In the genomic region with DNA sequence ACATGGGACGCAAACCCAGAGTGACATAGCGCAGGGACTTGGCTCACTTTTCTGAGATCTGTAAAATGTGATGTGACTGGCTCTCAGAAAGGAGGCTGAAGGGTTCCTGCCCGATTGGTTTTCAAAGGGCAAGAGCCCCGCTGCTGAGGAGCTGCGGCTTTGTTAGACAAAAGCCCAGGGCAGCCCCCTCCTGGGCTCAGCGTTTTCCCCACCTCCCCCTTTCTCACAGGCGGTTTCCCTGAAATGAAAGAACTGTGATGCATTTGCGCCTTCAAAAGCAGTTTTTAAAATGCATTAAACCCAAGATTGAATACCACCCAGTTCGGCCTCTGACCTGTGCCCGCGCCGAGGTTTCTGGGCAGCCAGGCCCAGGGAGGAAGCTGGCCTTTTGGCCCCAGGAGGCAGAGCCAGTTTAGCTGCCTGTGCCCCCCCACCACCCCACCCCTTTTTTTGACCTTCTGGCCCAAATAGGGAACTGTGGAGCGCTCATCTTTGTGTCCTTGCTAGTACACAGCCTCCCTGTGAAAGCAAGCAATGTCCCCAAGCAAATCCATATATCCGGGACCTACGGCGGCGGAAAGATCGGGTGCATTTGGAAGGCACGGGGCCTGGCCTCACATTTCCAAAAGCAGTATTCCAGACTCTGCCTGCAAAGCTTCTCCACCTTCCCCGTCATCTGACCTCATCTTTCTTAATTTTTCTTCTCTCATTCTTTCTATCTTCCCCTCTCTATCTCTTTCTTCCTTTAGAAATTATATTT, we compare ENCODE assay signal across 12 cellular contexts. TPM values are rescaled to one million over a fixed set of nuclear protein-coding genes. Genes with fewer than 3 reads are reported as not detected.
A peak's percentile ranks its signal among the peaks of the same experiment; 100 is the strongest.
DNase-seq lines count a peak whose midpoint lies in the region; ATAC-seq and TF ChIP-seq lines count a peak whose summit lies in the region.
"Had no signal": no experiment of that assay in that cellular context is flagged by ENCODE, and none has a peak within 500 bp of the region (broad histone marks: within the 10 kb centered on the region; RNA-seq: fewer than 3 reads in every experiment).

No MANE protein-coding gene starts in this region.

- 100% methylated on average over 1 of the region's 20 CpGs; no CpG with 5 or more reads in 1 of the 2 donors for WGBS in neuronal stem cell (ENCODE audit: extremely low coverage in 2 of 2, insufficient read length in 2 of 2, insufficient replicate concordance in 1 of 2), 2 donors

- H3K4me3 Mint-ChIP-seq in activated CD4-positive, alpha-beta T cell treated with anti-CD3 and anti-CD28 coated beads, Interleukin-2, amount 10 ng/mL, durations not matched to agents 24 days and 14 days: peak overlapping the region; percentile 71
- peak overlapping the region in 4 of 5 experiments; percentile 52 to 67 (median 64) for H3K4me3 Mint-ChIP-seq in brain

- no peak overlapping the region for H2BK5ac ChIP-seq in neuronal stem cell (ENCODE audit: low read length)

- no peaks in the 10 kb centered on the region for H3K27me3 Mint-ChIP-seq in activated CD4-positive, alpha-beta T cell treated with anti-CD3 and anti-CD28 coated beads, Interleukin-2, amount 10 ng/mL, durations not matched to agents 24 days and 14 days
- H3K27me3 Mint-ChIP-seq in brain: peaks cover 8% of the 10 kb centered on the region

- peak; percentile 73 for DNase-seq in activated CD4-positive, alpha-beta T cell treated with anti-CD3 and anti-CD28 coated beads, Interleukin-2, amount 10 ng/mL, durations not matched to agents 24 days and 14 days
- DNase-seq in neuronal stem cell (ENCODE audit: low spot score) (peak; percentile 89), globus pallidus (ENCODE audit: low spot score) (no peak), amygdala (lab: John Stamatoyannopoulos, UW) (no peak)
- DNase-seq: aorta, NCI-H774 had no signal

- no peak overlapping the region for H4K91ac ChIP-seq in neuronal stem cell (ENCODE audit: low read depth, low read length, poor library complexity)

- peaks cover 60% of the 10 kb centered on the region for H3K36me3 Mint-ChIP-seq in activated CD4-positive, alpha-beta T cell treated with anti-CD3 and anti-CD28 coated beads, Interleukin-2, amount 10 ng/mL, durations not matched to agents 24 days and 14 days (ENCODE audit: low read depth)
- H3K36me3 Mint-ChIP-seq in brain: no peaks in the 10 kb centered on the region

- H3K4me1 ChIP-seq in HUES6 (ENCODE audit: control insufficient read depth, insufficient read depth, low read length): peaks cover 37% of the 10 kb centered on the region
- peaks cover 35 to 37% of the 10 kb centered on the region in 2 donors for H3K4me1 ChIP-seq in neuronal stem cell (ENCODE audit: control insufficient read depth in 2 of 2, insufficient read depth in 1 of 2, low read depth in 1 of 2, low read length in 2 of 2)
- H3K4me1 ChIP-seq: right atrium auricular region had no signal

- H3K36me3 ChIP-seq in HUES6 (ENCODE audit: control insufficient read depth, insufficient read depth, low read length) (no peaks in the 10 kb centered on the region), neuronal stem cell (replicated peaks in 1 of 2; ENCODE audit: control insufficient read depth in 2 of 2, insufficient read depth in 2 of 2, low read length in 2 of 2) (no peaks in the 10 kb centered on the region)
- H3K36me3 ChIP-seq: right atrium auricular region had no signal

- no peak for ATAC-seq in GM18517 (IDR thresholded peaks at IDR 0.05; ENCODE audit: unreplicated experiment)
- ATAC-seq in GM18498 (IDR thresholded peaks at IDR 0.05; ENCODE audit: unreplicated experiment): no peak

- no peak overlapping the region for H3K23ac ChIP-seq in neuronal stem cell (ENCODE audit: low read depth, low read length, poor library complexity)

- no peak overlapping the region for H2BK15ac ChIP-seq in neuronal stem cell (ENCODE audit: low read length)

- H3K18ac ChIP-seq in neuronal stem cell (ENCODE audit: low read length): peak overlapping the region; percentile 24

- H3K4me2 ChIP-seq in neuronal stem cell (ENCODE audit: insufficient read depth, low read length, poor library complexity, severe bottlenecking): no peak overlapping the region

- H3K4me3 ChIP-seq in HUES6 (ENCODE audit: low read depth, low read length) (peak overlapping the region; percentile 34), neuronal stem cell (ENCODE audit: low read length in 2 of 2) (peak overlapping the region in 1 of 2 donors; percentile 2)
- H3K4me3 ChIP-seq: right atrium auricular region had no signal

- H3K4ac ChIP-seq in neuronal stem cell (ENCODE audit: low read length): no peak overlapping the region

- no peaks in the 10 kb centered on the region for H3K9me3 Mint-ChIP-seq in activated CD4-positive, alpha-beta T cell treated with anti-CD3 and anti-CD28 coated beads, Interleukin-2, amount 10 ng/mL, durations not matched to agents 24 days and 14 days
- H3K9me3 Mint-ChIP-seq in brain: peaks cover 0 to 5% (median 0%) of the 10 kb centered on the region in 5 experiments

- no peak overlapping the region for H3K14ac ChIP-seq in neuronal stem cell (ENCODE audit: low read length)

- H2AFZ ChIP-seq in neuronal stem cell (ENCODE audit: low read length): peak overlapping the region; percentile 63

- peak overlapping the region; percentile 15; the same call in 1 of the 2 replicates for H3K27ac ChIP-seq in HUES6 (ENCODE audit: low read depth, low read length)
- peak overlapping the region; percentile 89 for H3K27ac ChIP-seq in neuronal stem cell (replicated peaks; ENCODE audit: low read length)
- H3K27ac ChIP-seq: right atrium auricular region had no signal

- H2BK12ac ChIP-seq in neuronal stem cell (ENCODE audit: low read length): no peak overlapping the region

- TF ChIP-seq CTCF in brain (conservative IDR thresholded peaks at IDR 0.05): no peak

- H3K9ac ChIP-seq in HUES6 (ENCODE audit: low read length) (no peak overlapping the region), neuronal stem cell (ENCODE audit: low read depth, low read length, poor library complexity) (no peak overlapping the region)

- peak overlapping the region; percentile 88 for H3K27ac Mint-ChIP-seq in activated CD4-positive, alpha-beta T cell treated with anti-CD3 and anti-CD28 coated beads, Interleukin-2, amount 10 ng/mL, durations not matched to agents 24 days and 14 days
- peak overlapping the region; percentile 34 to 92 (median 69) for H3K27ac Mint-ChIP-seq in brain

- H3K9me3 ChIP-seq in HUES6 (ENCODE audit: control insufficient read depth, insufficient read depth, low read depth, low read length) (no peaks in the 10 kb centered on the region), neuronal stem cell (replicated peaks in 1 of 2; ENCODE audit: control insufficient read depth in 2 of 2, insufficient read depth in 1 of 2, low read depth in 1 of 2, low read length in 2 of 2) (peaks cover 0 to 2% of the 10 kb centered on the region in 2 donors)
- H3K9me3 ChIP-seq: right atrium auricular region had no signal

- H2AK5ac ChIP-seq in neuronal stem cell (ENCODE audit: low read depth, low read length): no peak overlapping the region

- H3K27me3 ChIP-seq in HUES6 (ENCODE audit: control insufficient read depth, insufficient read depth, low read length): no peaks in the 10 kb centered on the region
- no peaks in the 10 kb centered on the region for H3K27me3 ChIP-seq in neuronal stem cell (ENCODE audit: control insufficient read depth in 3 of 3, insufficient read depth in 3 of 3, low read depth in 1 of 3, low read length in 3 of 3)
- H3K27me3 ChIP-seq: right atrium auricular region had no signal

- H4K8ac ChIP-seq in neuronal stem cell (ENCODE audit: low read depth, low read length): no peak overlapping the region

- peaks cover 85% of the 10 kb centered on the region for H3K4me1 Mint-ChIP-seq in activated CD4-positive, alpha-beta T cell treated with anti-CD3 and anti-CD28 coated beads, Interleukin-2, amount 10 ng/mL, durations not matched to agents 24 days and 14 days
- H3K4me1 Mint-ChIP-seq in brain: peaks cover 60% of the 10 kb centered on the region

- intact Hi-C loops in activated CD4-positive, alpha-beta T cell treated with anti-CD3 and anti-CD28 coated beads, Interleukin-2, amount 10 ng/mL, durations not matched to agents 24 days and 14 days (cut with micrococcal nuclease): no loop called here

- no peaks in the 10 kb centered on the region for H3K79me1 ChIP-seq in neuronal stem cell (ENCODE audit: low read depth, low read length)

- H2BK120ac ChIP-seq in neuronal stem cell (ENCODE audit: low read depth, low read length): no peak overlapping the region

RNA-seq across cellular contexts. Expression of gene CD247, which starts 28.6 kb away (rescaled TPM):
- 183 and 186 TPM in 2 replicates for total RNA-seq in activated CD4-positive, alpha-beta T cell treated with anti-CD3 and anti-CD28 coated beads, Interleukin-2, amount 10 ng/mL, durations not matched to agents 24 days and 14 days
- 1.0 TPM for polyA plus RNA-seq in brain (ENCODE audit: insufficient read depth, low read depth, low replicate concordance)
- polyA plus RNA-seq in neuronal stem cell (2013, experiment 1 of 2): 1.5 TPM
- polyA plus RNA-seq in neuronal stem cell (2013, experiment 2 of 2): 1.5 TPM
- total RNA-seq: M059J had no signal

Comparison
In these comparisons a context has a peak if more than half of its experiments do, and no peak if none do; other contexts are left out.
1. DNase-seq: peak in activated CD4-positive, alpha-beta T cell treated with anti-CD3 and anti-CD28 coated beads, Interleukin-2, amount 10 ng/mL, durations not matched to agents 24 days and 14 days (single experiment) and neuronal stem cell (single experiment); none in globus pallidus (single experiment) and amygdala (0 of 56).